18 cellular contexts compared by ENCODE assay signal in the genomic region with DNA sequence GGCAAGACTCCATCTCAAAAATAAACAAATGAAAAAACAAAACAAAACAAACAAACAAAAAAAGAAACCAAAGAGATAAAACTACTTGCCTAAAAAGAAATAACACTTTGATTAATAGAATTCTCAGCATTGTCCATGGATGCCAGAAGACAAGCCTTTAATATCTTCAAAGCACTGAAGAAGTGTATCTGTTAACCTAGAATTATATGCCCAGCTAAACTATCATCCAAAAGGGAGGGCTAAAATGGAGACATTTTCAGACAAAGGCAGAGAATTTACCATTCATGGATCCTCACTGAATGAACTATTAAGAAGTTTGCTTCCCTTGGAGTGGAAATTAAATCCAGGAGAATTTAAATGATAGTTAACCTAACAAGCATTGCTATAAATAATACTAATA.
"Had no signal": no experiment of that assay in that cellular context is flagged by ENCODE, and none has a peak within 500 bp of the region (broad histone marks: within the 10 kb centered on the region; RNA-seq: fewer than 3 reads in every experiment).

No MANE protein-coding gene starts in this region.

- DNase-seq: cortex of kidney, esophagus squamous epithelium, foreskin melanocyte, gastrocnemius medialis, heart left ventricle, heart right ventricle had no signal

- H3K36me3 ChIP-seq: colonic mucosa, esophagus muscularis mucosa, esophagus squamous epithelium, gastrocnemius medialis, gastroesophageal sphincter, heart left ventricle, heart right ventricle had no signal

- FAIRE-seq: colon, endometrium, frontal cortex had no signal

- H3K4me3 ChIP-seq: colonic mucosa, coronary artery, dorsolateral prefrontal cortex, esophagus muscularis mucosa, esophagus squamous epithelium, gastrocnemius medialis, gastroesophageal sphincter, heart left ventricle, heart right ventricle had no signal

- H3K27ac ChIP-seq: colonic mucosa, coronary artery, dorsolateral prefrontal cortex, epithelial cell of prostate, esophagus muscularis mucosa, esophagus squamous epithelium, foreskin keratinocyte, gastrocnemius medialis, gastroesophageal sphincter, heart left ventricle, heart right ventricle had no signal

- H3K27me3 ChIP-seq: colonic mucosa had no signal

- H3K4me1 ChIP-seq: colonic mucosa, esophagus muscularis mucosa, esophagus squamous epithelium, foreskin keratinocyte, gastrocnemius medialis, gastroesophageal sphincter, heart left ventricle, heart right ventricle had no signal

- H3K9me3 ChIP-seq: colonic mucosa had no signal

- ATAC-seq: effector memory CD8-positive, alpha-beta T cell; esophagus mucosa; foreskin keratinocyte; gastrocnemius medialis; gastroesophageal sphincter; heart left ventricle; heart right ventricle had no signal
